In the genomic region with DNA sequence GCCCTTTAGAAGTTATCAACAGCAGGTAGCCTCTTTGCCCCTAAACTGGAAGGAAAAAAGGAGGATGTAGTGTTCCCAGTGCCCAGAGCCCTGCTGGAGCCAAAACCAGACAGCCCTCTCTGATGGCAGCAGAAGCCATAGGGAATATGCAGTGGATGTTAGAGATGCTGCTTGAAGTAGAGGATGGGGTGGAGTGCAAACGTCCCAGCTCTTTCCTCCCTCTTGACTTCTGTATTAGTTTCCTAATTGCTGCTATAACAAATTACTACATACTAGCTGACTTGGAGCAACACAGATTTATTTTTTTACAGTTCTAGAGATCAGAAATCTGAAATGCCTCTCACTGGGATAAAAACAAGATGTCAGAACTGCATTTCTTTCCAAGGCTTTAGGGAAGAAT, we compare ENCODE assay signal across 38 cellular contexts.
"Had no signal": no experiment of that assay in that cellular context is flagged by ENCODE, and none has a peak within 500 bp of the region (broad histone marks: within the 10 kb centered on the region; RNA-seq: fewer than 3 reads in every experiment).

No MANE protein-coding gene starts in this region.

- H3K9me3 Mint-ChIP-seq: activated naive CD4-positive, alpha-beta T cell treated with anti-CD3 and anti-CD28 coated beads, Interleukin-2, amount 10 ng/mL, durations not matched to agents 7 days and 5 days; activated naive CD4-positive, alpha-beta T cell treated with anti-CD3 and anti-CD28 coated beads, Interleukin-2, amount 50 U/mL, for 24 hours; activated naive CD8-positive, alpha-beta T cell treated with anti-CD3 and anti-CD28 coated beads, Interleukin-2, amount 50 U/mL, for 24 hours; activated T-cell treated with anti-CD3 and anti-CD28 coated beads, Interleukin-2, amount 50 U/mL, for 24 hours; activated T-helper 2 cell treated with anti-CD3 and anti-CD28 coated beads, Interferon-gamma antibody, Interleukin-2, Interleukin-4, amounts not matched to agents 10 μg/mL and 5 μg/mL and 100 μg/mL, durations not matched to agents 14 hours and 24 hours and 36 hours; central memory CD8-positive, alpha-beta T cell; T-helper 2 cell treated with Interferon-gamma antibody and Interleukin-4, amounts not matched to agents 5 μg/mL and 100 μg/mL, for 36 hours had no signal

- H3K36me3 Mint-ChIP-seq: activated CD8-positive, alpha-beta memory T cell treated with anti-CD3 and anti-CD28 coated beads, Interleukin-2, amount 10 ng/mL, durations not matched to agents 7 days and 5 days; activated naive CD4-positive, alpha-beta T cell treated with anti-CD3 and anti-CD28 coated beads, Interleukin-2, amount 10 ng/mL, durations not matched to agents 7 days and 5 days; activated naive CD4-positive, alpha-beta T cell treated with anti-CD3 and anti-CD28 coated beads, Interleukin-2, amount 50 U/mL, for 24 hours; activated naive CD8-positive, alpha-beta T cell; brain; WTC11 had no signal

- H3K27ac ChIP-seq: ascending aorta, cardiac muscle cell, WERI-Rb-1 had no signal

- H3K27me3 Mint-ChIP-seq: activated naive CD8-positive, alpha-beta T cell treated with anti-CD3 and anti-CD28 coated beads, Interleukin-2, amount 50 U/mL, for 24 hours had no signal

- H3K4me3 ChIP-seq: ascending aorta, cardiac muscle cell had no signal

- FAIRE-seq: bronchial epithelial cell had no signal

- ATAC-seq: activated CD4-positive, alpha-beta T cell treated with anti-CD3 and anti-CD28 coated beads for 36 hours; activated CD4-positive, CD25-positive, alpha-beta regulatory T cell treated with anti-CD3 and anti-CD28 coated beads, Interleukin-2, amount 50 U/mL, for 24 hours; activated CD8-positive, alpha-beta memory T cell treated with anti-CD3 and anti-CD28 coated beads, Interleukin-2, amount 10 ng/mL, durations not matched to agents 7 days and 5 days; activated CD8-positive, alpha-beta T cell treated with anti-CD3 and anti-CD28 coated beads, Interleukin-2, amount 10 ng/mL, durations not matched to agents 7 days and 5 days; activated naive CD8-positive, alpha-beta T cell treated with anti-CD3 and anti-CD28 coated beads, Interleukin-2, amount 50 U/mL, for 24 hours; WTC11 had no signal

- H3K4me1 Mint-ChIP-seq: activated CD4-positive, alpha-beta memory T cell treated with anti-CD3 and anti-CD28 coated beads, Interleukin-2, amount 10 ng/mL, durations not matched to agents 7 days and 5 days; activated CD4-positive, alpha-beta T cell treated with anti-CD3 and anti-CD28 coated beads for 36 hours; activated CD4-positive, alpha-beta T cell treated with anti-CD3 and anti-CD28 coated beads, Interleukin-2, amount 10 ng/mL, durations not matched to agents 7 days and 5 days; activated CD8-positive, alpha-beta memory T cell treated with anti-CD3 and anti-CD28 coated beads, Interleukin-2, amount 10 ng/mL, durations not matched to agents 7 days and 5 days; activated naive CD4-positive, alpha-beta T cell treated with anti-CD3 and anti-CD28 coated beads, Interleukin-2, amount 10 ng/mL, durations not matched to agents 7 days and 5 days; activated naive CD4-positive, alpha-beta T cell treated with anti-CD3 and anti-CD28 coated beads, Interleukin-2, amount 50 U/mL, for 24 hours; activated naive CD8-positive, alpha-beta T cell treated with anti-CD3 and anti-CD28 coated beads, Interleukin-2, amount 10 ng/mL, durations not matched to agents 7 days and 5 days; activated naive CD8-positive, alpha-beta T cell treated with anti-CD3 and anti-CD28 coated beads, Interleukin-2, amount 50 U/mL, for 24 hours; brain; central memory CD8-positive, alpha-beta T cell had no signal

- H3K27ac Mint-ChIP-seq: activated CD4-positive, alpha-beta memory T cell treated with anti-CD3 and anti-CD28 coated beads, Interleukin-2, amount 10 ng/mL, durations not matched to agents 7 days and 5 days; activated CD4-positive, alpha-beta T cell treated with anti-CD3 and anti-CD28 coated beads for 36 hours; activated CD4-positive, alpha-beta T cell treated with anti-CD3 and anti-CD28 coated beads, Interleukin-2, amount 10 ng/mL, durations not matched to agents 7 days and 5 days; activated CD8-positive, alpha-beta memory T cell treated with anti-CD3 and anti-CD28 coated beads, Interleukin-2, amount 10 ng/mL, durations not matched to agents 7 days and 5 days; activated CD8-positive, alpha-beta T cell treated with anti-CD3 and anti-CD28 coated beads, Interleukin-2, amount 10 ng/mL, durations not matched to agents 7 days and 5 days; activated naive CD4-positive, alpha-beta T cell treated with anti-CD3 and anti-CD28 coated beads, Interleukin-2, amount 10 ng/mL, durations not matched to agents 7 days and 5 days; activated naive CD4-positive, alpha-beta T cell treated with anti-CD3 and anti-CD28 coated beads, Interleukin-2, amount 50 U/mL, for 24 hours; activated naive CD8-positive, alpha-beta T cell; activated naive CD8-positive, alpha-beta T cell treated with anti-CD3 and anti-CD28 coated beads, Interleukin-2, amount 10 ng/mL, durations not matched to agents 7 days and 5 days; activated naive CD8-positive, alpha-beta T cell treated with anti-CD3 and anti-CD28 coated beads, Interleukin-2, amount 50 U/mL, for 24 hours; activated T-cell treated with anti-CD3 and anti-CD28 coated beads, Interleukin-2, amount 50 U/mL, for 24 hours; activated T-helper 2 cell treated with anti-CD3 and anti-CD28 coated beads, Interferon-gamma antibody, Interleukin-2, Interleukin-4, amounts not matched to agents 10 μg/mL and 5 μg/mL and 100 μg/mL, durations not matched to agents 14 hours and 24 hours and 36 hours; brain; T-helper 1 cell treated with Interleukin-12 subunit alpha and Interleukin-12 subunit beta and Interleukin-4 antibody, amounts not matched to agents 30 μg/mL and 1 μg/mL, for 36 hours; T-helper 2 cell treated with Interferon-gamma antibody and Interleukin-4, amounts not matched to agents 5 μg/mL and 100 μg/mL, for 36 hours; WTC11 had no signal

- H3K4me3 Mint-ChIP-seq: activated CD4-positive, alpha-beta memory T cell treated with anti-CD3 and anti-CD28 coated beads, Interleukin-2, amount 10 ng/mL, durations not matched to agents 7 days and 5 days; activated CD4-positive, alpha-beta T cell treated with anti-CD3 and anti-CD28 coated beads for 36 hours; activated CD4-positive, alpha-beta T cell treated with anti-CD3 and anti-CD28 coated beads, Interleukin-2, amount 10 ng/mL, durations not matched to agents 7 days and 5 days; activated CD8-positive, alpha-beta memory T cell treated with anti-CD3 and anti-CD28 coated beads, Interleukin-2, amount 10 ng/mL, durations not matched to agents 7 days and 5 days; activated CD8-positive, alpha-beta T cell treated with anti-CD3 and anti-CD28 coated beads, Interleukin-2, amount 10 ng/mL, durations not matched to agents 7 days and 5 days; activated naive CD4-positive, alpha-beta T cell treated with anti-CD3 and anti-CD28 coated beads, Interleukin-2, amount 10 ng/mL, durations not matched to agents 7 days and 5 days; activated naive CD4-positive, alpha-beta T cell treated with anti-CD3 and anti-CD28 coated beads, Interleukin-2, amount 50 U/mL, for 24 hours; activated naive CD8-positive, alpha-beta T cell; activated naive CD8-positive, alpha-beta T cell treated with anti-CD3 and anti-CD28 coated beads, Interleukin-2, amount 10 ng/mL, durations not matched to agents 7 days and 5 days; activated naive CD8-positive, alpha-beta T cell treated with anti-CD3 and anti-CD28 coated beads, Interleukin-2, amount 50 U/mL, for 24 hours; activated T-cell treated with anti-CD3 and anti-CD28 coated beads, Interleukin-2, amount 50 U/mL, for 24 hours; brain; central memory CD8-positive, alpha-beta T cell; T-helper 1 cell treated with Interleukin-12 subunit alpha and Interleukin-12 subunit beta and Interleukin-4 antibody, amounts not matched to agents 30 μg/mL and 1 μg/mL, for 36 hours; T-helper 2 cell treated with Interferon-gamma antibody and Interleukin-4, amounts not matched to agents 5 μg/mL and 100 μg/mL, for 36 hours; WTC11 had no signal

- H3K36me3 ChIP-seq: ascending aorta, cardiac muscle cell, WERI-Rb-1 had no signal

- DNase-seq: activated CD4-positive, alpha-beta memory T cell treated with anti-CD3 and anti-CD28 coated beads, Interleukin-2, amount 10 ng/mL, durations not matched to agents 7 days and 5 days; activated CD4-positive, alpha-beta T cell treated with anti-CD3 and anti-CD28 coated beads for 1 hour; activated CD4-positive, alpha-beta T cell treated with anti-CD3 and anti-CD28 coated beads for 36 hours; activated CD4-positive, alpha-beta T cell treated with anti-CD3 and anti-CD28 coated beads for 48 hours; activated CD4-positive, alpha-beta T cell treated with anti-CD3 and anti-CD28 coated beads, Interleukin-2, amount 10 ng/mL, durations not matched to agents 7 days and 5 days; activated CD4-positive, alpha-beta T cell treated with anti-CD3 and anti-CD28 coated beads, Interleukin-2, amount 50 U/mL, for 48 hours; activated CD4-positive, CD25-positive, alpha-beta regulatory T cell; activated CD8-positive, alpha-beta memory T cell treated with anti-CD3 and anti-CD28 coated beads for 24 hours; activated CD8-positive, alpha-beta memory T cell treated with anti-CD3 and anti-CD28 coated beads, Interleukin-2, amount 10 ng/mL, durations not matched to agents 7 days and 5 days; activated CD8-positive, alpha-beta memory T cell treated with anti-CD3 and anti-CD28 coated beads, Interleukin-2, amount 50 U/mL, for 48 hours; activated CD8-positive, alpha-beta T cell treated with anti-CD3 and anti-CD28 coated beads, Interleukin-2, amount 10 ng/mL, durations not matched to agents 7 days and 5 days; activated effector memory CD4-positive, alpha-beta T cell treated with Interleukin-2 at 50 U/mL for 16 hours; activated gamma-delta T cell; activated naive CD4-positive, alpha-beta T cell treated with anti-CD3 and anti-CD28 coated beads, Interleukin-2, amount 10 ng/mL, durations not matched to agents 7 days and 5 days; activated naive CD4-positive, alpha-beta T cell treated with Interleukin-2 at 50 U/mL for 16 hours; activated naive CD8-positive, alpha-beta T cell treated with anti-CD3 and anti-CD28 coated beads, Interleukin-2, amount 10 ng/mL, durations not matched to agents 7 days and 5 days; activated naive CD8-positive, alpha-beta T cell treated with anti-CD3 and anti-CD28 coated beads, Interleukin-2, amount 50 U/mL, for 24 hours; activated T-cell treated with anti-CD3 and anti-CD28 coated beads, Interleukin-2, amount 50 U/mL, for 24 hours; activated T-cell treated with anti-CD3 and anti-CD28 coated beads, Interleukin-2, amount 50 U/mL, for 48 hours; amygdala; anterior cingulate cortex; caudate nucleus; cerebellar nuclear complex; T-helper 2 cell; T-helper 9 cell; WERI-Rb-1 had no signal

- H3K27me3 ChIP-seq: ascending aorta, cardiac muscle cell had no signal

- H3K4me1 ChIP-seq: ascending aorta had no signal
